16 cellular contexts compared by ENCODE assay signal in genomic region chr5:84564311-84564710, GRCh38.
A peak's percentile ranks its signal among the peaks of the same experiment; 100 is the strongest.
DNase-seq lines count a peak whose midpoint lies in the region; FAIRE-seq and TF ChIP-seq lines count a peak whose summit lies in the region.
"Had no signal": no experiment of that assay in that cellular context is flagged by ENCODE, and none has a peak within 500 bp of the region (broad histone marks: within the 10 kb centered on the region; RNA-seq: fewer than 3 reads in every experiment).

No MANE protein-coding gene starts in this region.

- TF ChIP-seq CTCF in astrocyte of the cerebellum (IDR thresholded peaks at IDR 0.05; ENCODE audit: low read depth, low read length, missing control alignments): no peak

- FAIRE-seq in frontal cortex (lab: Jason Lieb, UNC): peak; percentile 98

- H3K4me3 ChIP-seq in astrocyte of the cerebellum (ENCODE audit: low read depth, low read length): no peak overlapping the region
- H3K4me3 ChIP-seq: left ventricle myocardium inferior had no signal

- in situ Hi-C loops in astrocyte of the cerebellum (cut with HindIII; ENCODE audit: low sequenced_read_pairs) (no loop called here), G401 (cut with HindIII; ENCODE audit: low sequenced_read_pairs) (no loop called here)

- DNase-seq in NCI-H1694 (lab: John Stamatoyannopoulos, UW): peak; percentile 21
- DNase-seq in NCI-H1694 treated with DMSO at 0.1 percent for 48 hours (lab: John Stamatoyannopoulos, UW): no peak
- peak; percentile 59 for DNase-seq in astrocyte of the cerebellum (ENCODE audit: low read depth)
- DNase-seq in frontal cortex (ENCODE audit: low spot score in 2 of 2): peak in 1 of 2 donors; percentile 3
- DNase-seq in superior temporal gyrus (ENCODE audit: extremely low spot score): peak; percentile 95
- DNase-seq in NCI-H1048 (lab: John Stamatoyannopoulos, UW): no peak
- no peak for DNase-seq in AG20443 (ENCODE audit: low spot score)
- DNase-seq in G401 (ENCODE audit: low spot score): no peak
- DNase-seq: 8988T; activated CD4-positive, alpha-beta memory T cell treated with anti-CD3 and anti-CD28 coated beads, Interleukin-2, amount 10 ng/mL, durations not matched to agents 7 days and 5 days; activated effector memory CD4-positive, alpha-beta T cell treated with Interleukin-2 at 50 U/mL for 16 hours; effector memory CD8-positive, alpha-beta T cell; left ventricle myocardium inferior; natural killer cell; NCI-H2107; stimulated activated naive CD4-positive, alpha-beta T cell treated with Interleukin-2 at 50 U/mL for 16 hours had no signal

Comparison
In these comparisons a context has a peak if more than half of its experiments do, and no peak if none do; other contexts are left out.
1. DNase-seq: peak in NCI-H1694 (single experiment), astrocyte of the cerebellum (single experiment) and superior temporal gyrus (single experiment); none in NCI-H1694 treated with DMSO at 0.1 percent for 48 hours (single experiment), NCI-H1048 (single experiment), AG20443 (single experiment) and G401 (single experiment).